ENCODE assay signal across 24 cellular contexts in genomic region chr1:85573348-85573747, GRCh38. TPM values are rescaled to one million over a fixed set of nuclear protein-coding genes. Genes with fewer than 3 reads are reported as not detected.
DNase-seq lines count a peak whose midpoint lies in the region; ATAC-seq and TF ChIP-seq lines count a peak whose summit lies in the region.
"Had no signal": no experiment of that assay in that cellular context is flagged by ENCODE, and none has a peak within 500 bp of the region (broad histone marks: within the 10 kb centered on the region; RNA-seq: fewer than 3 reads in every experiment).

No MANE protein-coding gene starts in this region.

- H3K9me3 Mint-ChIP-seq in chondrocyte (ENCODE audit: low read depth) = no peaks in the 10 kb centered on the region
- H3K9me3 Mint-ChIP-seq in immature natural killer cell = peaks cover 0 to 3% (median 0%) of the 10 kb centered on the region in 6 donors
- H3K9me3 Mint-ChIP-seq: activated naive CD4-positive, alpha-beta T cell treated with anti-CD3 and anti-CD28 coated beads, Interleukin-2, amount 10 ng/mL, durations not matched to agents 7 days and 5 days; activated T-helper 1 cell treated with anti-CD3 and anti-CD28 coated beads, Interleukin-12 subunit alpha, Interleukin-12 subunit beta, Interleukin-2, Interleukin-4 antibody, amounts not matched to agents 30 ng/mL and 10 ng/mL and 1 ng/mL, durations not matched to agents 14 hours and 24 hours and 36 hours; nephron had no signal

- H3K4me3 ChIP-seq in PC-3 (ENCODE audit: low read length) (no peak overlapping the region), osteoblast (ENCODE audit: insufficient read depth, low read length) (peak overlapping the region; percentile 7), upper lobe of left lung (no peak overlapping the region)
- H3K4me3 ChIP-seq: gastrocnemius medialis, pancreas had no signal

- H3K27me3 Mint-ChIP-seq in chondrocyte (ENCODE audit: low read depth) (no peaks in the 10 kb centered on the region), immature natural killer cell (ENCODE audit: low read depth in 3 of 3) (peaks cover 17 to 21% (median 18%) of the 10 kb centered on the region in 3 donors)

- intact Hi-C loops in PC-3 (cut with micrococcal nuclease) = no loop called here

- POLR2A ChIA-PET in PC-3 (lab: Charles Lee; ENCODE audit: unreplicated experiment) = no interaction called here

- H3K4me2 ChIP-seq in PC-3 (ENCODE audit: low read length) (no peak overlapping the region), osteoblast (ENCODE audit: insufficient read depth, low read length) (peak overlapping the region; percentile 58)

- no peak for TF ChIP-seq EP300 in upper lobe of left lung (IDR thresholded peaks at IDR 0.05)

- H3K36me3 ChIP-seq in PC-3 (ENCODE audit: low read depth, low read length) (no peaks in the 10 kb centered on the region), osteoblast (ENCODE audit: insufficient read depth, low read length) (peaks cover 58% of the 10 kb centered on the region), upper lobe of left lung (no peaks in the 10 kb centered on the region)
- H3K36me3 ChIP-seq: gastrocnemius medialis, pancreas had no signal

- H4K20me1 ChIP-seq in PC-3 (ENCODE audit: low read length) (no peaks in the 10 kb centered on the region), osteoblast (ENCODE audit: insufficient read depth, low read length) (peaks cover 62% of the 10 kb centered on the region)

- H3K27me3 ChIP-seq in PC-3 (ENCODE audit: low read length) (no peaks in the 10 kb centered on the region), osteoblast (ENCODE audit: insufficient read depth, low read length) (no peaks in the 10 kb centered on the region), upper lobe of left lung (peaks cover 0 to 5% (median 0%) of the 10 kb centered on the region in 4 donors)
- H3K27me3 ChIP-seq: gastrocnemius medialis, pancreas had no signal

- CTCF ChIA-PET in PC-3 (lab: Charles Lee) = no interaction called here

- H3K27ac Mint-ChIP-seq in chondrocyte (ENCODE audit: unreplicated experiment) (peak overlapping the region; percentile 72), immature natural killer cell (no peak overlapping the region)
- H3K27ac Mint-ChIP-seq: activated naive CD4-positive, alpha-beta T cell treated with anti-CD3 and anti-CD28 coated beads, Interleukin-2, amount 10 ng/mL, durations not matched to agents 7 days and 5 days; activated T-helper 1 cell treated with anti-CD3 and anti-CD28 coated beads, Interleukin-12 subunit alpha, Interleukin-12 subunit beta, Interleukin-2, Interleukin-4 antibody, amounts not matched to agents 30 ng/mL and 10 ng/mL and 1 ng/mL, durations not matched to agents 14 hours and 24 hours and 36 hours; CD4-positive, CD25-positive, alpha-beta regulatory T cell; nephron had no signal

- no peak overlapping the region for H3K27ac ChIP-seq in PC-3 (ENCODE audit: low read length)
- peak overlapping the region; percentile 42 for H3K27ac ChIP-seq in osteoblast (ENCODE audit: low read depth, low read length)
- no peak overlapping the region for H3K27ac ChIP-seq in upper lobe of left lung
- H3K27ac ChIP-seq: gastrocnemius medialis had no signal

- TF ChIP-seq POLR2A in upper lobe of left lung (IDR thresholded peaks at IDR 0.05) = no peak

- BruUV-seq in PC-3 (replicated peaks; lab: Mats Ljungman, UMichigan) = no TSS peak

- no peaks in the 10 kb centered on the region for H3K9me3 ChIP-seq in PC-3 (ENCODE audit: low read length)
- H3K9me3 ChIP-seq in osteoblast (ENCODE audit: low read depth, low read length) = no peaks in the 10 kb centered on the region
- H3K9me3 ChIP-seq in upper lobe of left lung = no peaks in the 10 kb centered on the region
- H3K9me3 ChIP-seq: gastrocnemius medialis, pancreas had no signal

- WGBS in upper lobe of left lung, 2 donors = 44 to 47% methylated on average over 2 of the region's 2 CpGs

- TF ChIP-seq CTCF in PC-3 (conservative IDR thresholded peaks at IDR 0.05; ENCODE audit: low read depth, low read length) (no peak), chondrocyte (IDR thresholded peaks at IDR 0.05) (no peak), osteoblast (IDR thresholded peaks at IDR 0.05; ENCODE audit: extremely low read depth, low read depth, low read length) (no peak), upper lobe of left lung (IDR thresholded peaks at IDR 0.05) (no peak)

- peaks cover 16% of the 10 kb centered on the region for H3K79me2 ChIP-seq in PC-3 (ENCODE audit: low read length)
- H3K79me2 ChIP-seq in osteoblast (ENCODE audit: insufficient read depth, low read length) = peaks cover 94% of the 10 kb centered on the region

- H3K4me1 Mint-ChIP-seq in chondrocyte (ENCODE audit: low read depth) (peaks cover 73% of the 10 kb centered on the region), immature natural killer cell (peaks cover 13 to 16% of the 10 kb centered on the region in 2 donors)

- H3K36me3 Mint-ChIP-seq in chondrocyte (ENCODE audit: low read depth) (peaks cover 10% of the 10 kb centered on the region), immature natural killer cell (no peaks in the 10 kb centered on the region)
- H3K36me3 Mint-ChIP-seq: activated naive CD4-positive, alpha-beta T cell treated with anti-CD3 and anti-CD28 coated beads, Interleukin-2, amount 10 ng/mL, durations not matched to agents 7 days and 5 days; CD4-positive, CD25-positive, alpha-beta regulatory T cell had no signal

- peak; percentile 59 for DNase-seq in Daoy (ENCODE audit: low read depth)
- DNase-seq in PC-3 = peak; percentile 53
- no peak for DNase-seq in chondrocyte (ENCODE audit: low spot score)
- DNase-seq in osteoblast (ENCODE audit: insufficient read length, low spot score, missing footprints) = no peak
- DNase-seq in immature natural killer cell = no peak
- DNase-seq in upper lobe of left lung = no peak
- DNase-seq in activated CD4-positive, alpha-beta T cell treated with anti-CD3 and anti-CD28 coated beads for 48 hours = no peak
- DNase-seq: activated CD4-positive, alpha-beta T cell treated with anti-CD3 and anti-CD28 coated beads, Interleukin-2, amount 50 U/mL, for 1 hour; activated naive CD4-positive, alpha-beta T cell treated with anti-CD3 and anti-CD28 coated beads, Interleukin-2, amount 10 ng/mL, durations not matched to agents 7 days and 5 days; CD4-positive, CD25-positive, alpha-beta regulatory T cell; central memory CD4-positive, alpha-beta T cell; gastrocnemius medialis; hippocampal formation; left ventricle myocardium superior; NCI-H1436; NCI-H526; pancreas; right cardiac atrium; stimulated activated naive CD8-positive, alpha-beta T cell treated with anti-CD3 and anti-CD28 coated beads, Interleukin-15, Interleukin-2, amounts not matched to agents 100 U/mL and 50 U/mL, for 24 hours; T-helper 9 cell had no signal

- H3K4me1 ChIP-seq in PC-3 (ENCODE audit: insufficient read depth, low read length) (peaks cover 61% of the 10 kb centered on the region), osteoblast (ENCODE audit: insufficient read depth, low read length) (peaks cover 71% of the 10 kb centered on the region), upper lobe of left lung (peaks cover 4 to 26% (median 13%) of the 10 kb centered on the region in 4 donors)

- peak overlapping the region; percentile 17 for H3K4me3 Mint-ChIP-seq in chondrocyte (ENCODE audit: unreplicated experiment)
- H3K4me3 Mint-ChIP-seq in immature natural killer cell = no peak overlapping the region
- H3K4me3 Mint-ChIP-seq: activated naive CD4-positive, alpha-beta T cell treated with anti-CD3 and anti-CD28 coated beads, Interleukin-2, amount 10 ng/mL, durations not matched to agents 7 days and 5 days; activated T-helper 1 cell treated with anti-CD3 and anti-CD28 coated beads, Interleukin-12 subunit alpha, Interleukin-12 subunit beta, Interleukin-2, Interleukin-4 antibody, amounts not matched to agents 30 ng/mL and 10 ng/mL and 1 ng/mL, durations not matched to agents 14 hours and 24 hours and 36 hours; CD4-positive, CD25-positive, alpha-beta regulatory T cell had no signal

- peaks cover 5% of the 10 kb centered on the region for H3F3A ChIP-seq in PC-3 (ENCODE audit: low read length, unreplicated experiment)

- ATAC-seq in PC-3 = no peak
- ATAC-seq in HG02938 (IDR thresholded peaks at IDR 0.05; ENCODE audit: unreplicated experiment) = no peak
- ATAC-seq in upper lobe of left lung (ENCODE audit: low FRiP score in 2 of 2) = no peak
- ATAC-seq: gastrocnemius medialis; left ventricle myocardium superior; pancreas; right cardiac atrium; stimulated activated naive CD8-positive, alpha-beta T cell treated with anti-CD3 and anti-CD28 coated beads, Interleukin-15, Interleukin-2, amounts not matched to agents 100 U/mL and 50 U/mL, for 24 hours had no signal

- H3K9ac ChIP-seq in PC-3 (ENCODE audit: low read length) = no peak overlapping the region

- H3K9me2 ChIP-seq in PC-3 (replicated peaks; ENCODE audit: low read length) = no peaks in the 10 kb centered on the region

- H2AFZ ChIP-seq in PC-3 (ENCODE audit: low read length) (no peak overlapping the region), osteoblast (ENCODE audit: low read length) (no peak overlapping the region)

RNA-seq across cellular contexts. Expression of gene CCN1, which starts 7.2 kb away (rescaled TPM):
- total RNA-seq in Daoy (2014; rRNA removed; shearing (Covaris generic)) = 33.7 and 40.9 TPM in 2 replicates
- total RNA-seq in PC-3 (2014; rRNA removed) (85.4 and 123 TPM in 2 replicates), chondrocyte (523 to 556 TPM (median 539 TPM) in 3 replicates), osteoblast (58.9 and 81.8 TPM in 2 replicates), upper lobe of left lung (100 to 1,000 TPM; 103 to 249 (median 162) TPM)
- polyA plus RNA-seq in immature natural killer cell = not detected
- total RNA-seq: CD4-positive, CD25-positive, alpha-beta regulatory T cell; mononuclear cell had no signal
- polyA plus RNA-seq: CD4-positive, CD25-positive, alpha-beta regulatory T cell had no signal

Comparison
In these comparisons a context has a peak if more than half of its experiments do, and no peak if none do; other contexts are left out.
1. DNase-seq: peak in Daoy (single experiment) and PC-3 (single experiment); none in chondrocyte (single experiment), osteoblast (single experiment), immature natural killer cell (0 of 3), upper lobe of left lung (0 of 2) and activated CD4-positive, alpha-beta T cell treated with anti-CD3 and anti-CD28 coated beads for 48 hours (single experiment).